ENCODE assay signal across 15 cellular contexts in the genomic region with DNA sequence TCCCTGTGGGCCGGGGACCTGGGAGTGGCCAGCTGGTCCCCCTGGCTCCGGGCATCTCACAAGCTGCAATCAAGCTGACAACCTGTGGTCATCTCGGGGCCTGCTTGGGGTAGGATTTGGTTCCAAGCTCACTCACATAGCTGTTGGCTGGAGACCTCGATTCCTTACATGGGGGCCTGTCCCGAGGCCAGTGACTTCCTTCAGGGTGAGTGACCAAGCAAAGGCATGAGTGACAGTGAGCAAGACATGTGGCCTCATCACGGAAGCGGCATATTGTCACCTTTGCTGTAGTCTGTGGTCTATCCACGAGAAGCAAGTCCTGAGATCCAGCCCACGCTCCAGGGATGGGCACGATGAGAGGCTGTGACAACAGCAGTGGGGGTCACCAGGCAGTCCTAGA.
DNase-seq lines count a peak whose midpoint lies in the region; ATAC-seq and TF ChIP-seq lines count a peak whose summit lies in the region.
"Had no signal": no experiment of that assay in that cellular context is flagged by ENCODE, and none has a peak within 500 bp of the region (broad histone marks: within the 10 kb centered on the region; RNA-seq: fewer than 3 reads in every experiment).

No MANE protein-coding gene starts in this region.

- no peak overlapping the region for H3K4ac ChIP-seq in neuronal stem cell (ENCODE audit: low read length)

- no peaks in the 10 kb centered on the region for H3K36me3 ChIP-seq in breast epithelium
- H3K36me3 ChIP-seq in neuronal stem cell (replicated peaks in 1 of 2; ENCODE audit: control insufficient read depth in 2 of 2, insufficient read depth in 2 of 2, low read length in 2 of 2) = no peaks in the 10 kb centered on the region
- no peaks in the 10 kb centered on the region for H3K36me3 ChIP-seq in suprapubic skin

- H3K9me3 Mint-ChIP-seq in MCF 10A (ENCODE audit: unreplicated experiment) = peaks cover 41% of the 10 kb centered on the region

- no peak overlapping the region for H3K14ac ChIP-seq in neuronal stem cell (ENCODE audit: low read length)

- no peak overlapping the region for H3K4me3 ChIP-seq in breast epithelium
- no peak overlapping the region for H3K4me3 ChIP-seq in neuronal stem cell (ENCODE audit: low read length in 2 of 2)
- H3K4me3 ChIP-seq in suprapubic skin = no peak overlapping the region

- DNase-seq in breast epithelium (ENCODE audit: low spot score in 2 of 2) (no peak), MCF 10A (ENCODE audit: unreplicated experiment) (no peak), T-helper 17 cell (no peak), neuronal stem cell (ENCODE audit: low spot score) (no peak), suprapubic skin (ENCODE audit: low spot score in 2 of 2) (peak; percentile 53 to 75)
- no peak for DNase-seq in effector CD8-positive, alpha-beta T cell (lab: John Stamatoyannopoulos, UW)
- DNase-seq: HCEC 1CT, MV-4-11, NCI-H1417 treated with DMSO at 0.1 percent for 48 hours, NCI-H510A treated with DMSO at 0.1 percent for 48 hours, RPMI8226 had no signal

- no CpG with 5 or more reads among the region's 10 CpGs for WGBS in neuronal stem cell (ENCODE audit: extremely low coverage in 2 of 2, insufficient read length in 2 of 2, insufficient replicate concordance in 1 of 2), 2 donors
- WGBS in suprapubic skin = 96% methylated on average over 10 of the region's 10 CpGs

- TF ChIP-seq POLR2A in breast epithelium (IDR thresholded peaks at IDR 0.05) = no peak
- TF ChIP-seq POLR2A in suprapubic skin (IDR thresholded peaks at IDR 0.05) = no peak

- POLR2A ChIA-PET in MCF 10A (lab: Yijun Ruan, JAX) = interaction anchor here (0.8 kb wide), 1 partner anchor 128 kb away, joined by 3 read pairs; no protein-coding TSS in a partner anchor

- H2BK12ac ChIP-seq in neuronal stem cell (ENCODE audit: low read length) = no peak overlapping the region

- no TSS peak for BruUV-seq in MCF 10A (replicated peaks; lab: Mats Ljungman, UMichigan)

- no peak overlapping the region for H3K4me2 ChIP-seq in neuronal stem cell (ENCODE audit: insufficient read depth, low read length, poor library complexity, severe bottlenecking)

- H2BK120ac ChIP-seq in neuronal stem cell (ENCODE audit: low read depth, low read length) = no peak overlapping the region

- H3K9ac ChIP-seq in neuronal stem cell (ENCODE audit: low read depth, low read length, poor library complexity) = no peak overlapping the region

- intact Hi-C loops in breast epithelium (cut with DNase I; ENCODE audit: low total_unique reads) = no loop called here
- intact Hi-C loops in MCF 10A (cut with micrococcal nuclease) = no loop called here

- no peak for TF ChIP-seq CTCF in breast epithelium (IDR thresholded peaks at IDR 0.05)
- no peak for TF ChIP-seq CTCF in MCF 10A (IDR thresholded peaks at IDR 0.05; ENCODE audit: unreplicated experiment)
- TF ChIP-seq CTCF in suprapubic skin (IDR thresholded peaks at IDR 0.05) = no peak

- H3K27ac Mint-ChIP-seq in MCF 10A (ENCODE audit: low read depth, unreplicated experiment) (no peak overlapping the region), T-helper 17 cell (peak overlapping the region; percentile 79)

- H3K4me1 Mint-ChIP-seq in MCF 10A (ENCODE audit: insufficient read depth, unreplicated experiment) (no peaks in the 10 kb centered on the region), T-helper 17 cell (peaks cover 27% of the 10 kb centered on the region)

- H3K23ac ChIP-seq in neuronal stem cell (ENCODE audit: low read depth, low read length, poor library complexity) = no peak overlapping the region

- H2AFZ ChIP-seq in neuronal stem cell (ENCODE audit: low read length) = no peak overlapping the region

- no peak for ATAC-seq in T-helper 17 cell
- no peak for ATAC-seq in HG02981 (IDR thresholded peaks at IDR 0.05; ENCODE audit: unreplicated experiment)
- ATAC-seq in GM19324 (IDR thresholded peaks at IDR 0.05; ENCODE audit: low FRiP score, unreplicated experiment) = no peak

- H3K27me3 ChIP-seq in breast epithelium (no peaks in the 10 kb centered on the region), neuronal stem cell (ENCODE audit: control insufficient read depth in 3 of 3, insufficient read depth in 3 of 3, low read depth in 1 of 3, low read length in 3 of 3) (peaks cover 0 to 2% (median 0%) of the 10 kb centered on the region in 3 experiments), suprapubic skin (no peaks in the 10 kb centered on the region)

- TF ChIP-seq EP300 in suprapubic skin (IDR thresholded peaks at IDR 0.05) = no peak

- H3K27ac ChIP-seq in breast epithelium (peak overlapping the region; percentile 6 to 63), neuronal stem cell (replicated peaks; ENCODE audit: low read length) (no peak overlapping the region), suprapubic skin (no peak overlapping the region)
- H3K27ac ChIP-seq: C4-2B had no signal

- no peaks in the 10 kb centered on the region for H3K27me3 Mint-ChIP-seq in MCF 10A (ENCODE audit: insufficient read depth, unreplicated experiment)
- H3K27me3 Mint-ChIP-seq in T-helper 17 cell = no peaks in the 10 kb centered on the region

- H3K9me3 ChIP-seq in breast epithelium (no peaks in the 10 kb centered on the region), T-helper 17 cell (ENCODE audit: control insufficient read depth, low read length, poor library complexity, severe bottlenecking) (no peaks in the 10 kb centered on the region), neuronal stem cell (replicated peaks in 1 of 2; ENCODE audit: control insufficient read depth in 2 of 2, insufficient read depth in 1 of 2, low read depth in 1 of 2, low read length in 2 of 2) (peaks cover 0 to 4% of the 10 kb centered on the region in 2 donors), suprapubic skin (no peaks in the 10 kb centered on the region)
- H3K9me3 ChIP-seq: Caco-2 had no signal

- peak overlapping the region; percentile 63 for H3K18ac ChIP-seq in neuronal stem cell (ENCODE audit: low read length)

- H3K4me1 ChIP-seq in breast epithelium (no peaks in the 10 kb centered on the region), neuronal stem cell (ENCODE audit: control insufficient read depth in 2 of 2, insufficient read depth in 1 of 2, low read depth in 1 of 2, low read length in 2 of 2) (peaks cover 0 to 6% of the 10 kb centered on the region in 2 donors), suprapubic skin (peaks cover 1% of the 10 kb centered on the region)
- H3K4me1 ChIP-seq: Caco-2 had no signal

- no peak overlapping the region for H4K91ac ChIP-seq in neuronal stem cell (ENCODE audit: low read depth, low read length, poor library complexity)

- H3K36me3 Mint-ChIP-seq in MCF 10A (ENCODE audit: insufficient read depth, unreplicated experiment) (no peaks in the 10 kb centered on the region), T-helper 17 cell (ENCODE audit: low read depth) (no peaks in the 10 kb centered on the region)

- peak overlapping the region; percentile 12 for H2AK5ac ChIP-seq in neuronal stem cell (ENCODE audit: low read depth, low read length)

- no peak overlapping the region for H4K8ac ChIP-seq in neuronal stem cell (ENCODE audit: low read depth, low read length)

- no peak overlapping the region for H3K4me3 Mint-ChIP-seq in MCF 10A (ENCODE audit: unreplicated experiment)
- H3K4me3 Mint-ChIP-seq in T-helper 17 cell = no peak overlapping the region

- CTCF ChIA-PET in MCF 10A (lab: Yijun Ruan, JAX) = interaction anchor here (0.7 to 0.9 kb wide), 2 partner anchors 12 to 1680 kb away, joined by 3 read pairs; no protein-coding TSS in a partner anchor

- no peaks in the 10 kb centered on the region for H3K79me1 ChIP-seq in neuronal stem cell (ENCODE audit: low read depth, low read length)

- H2BK5ac ChIP-seq in neuronal stem cell (ENCODE audit: low read length) = no peak overlapping the region

- peak overlapping the region; percentile 28 for H2BK15ac ChIP-seq in neuronal stem cell (ENCODE audit: low read length)

Comparison
In these comparisons a context has a peak if more than half of its experiments do, and no peak if none do; other contexts are left out.
1. DNase-seq: peak in suprapubic skin (2 of 2); none in breast epithelium (0 of 2), MCF 10A (single experiment), T-helper 17 cell (0 of 3), neuronal stem cell (single experiment) and effector CD8-positive, alpha-beta T cell (single experiment).
2. H3K27ac ChIP-seq: peak in breast epithelium (2 of 2); none in neuronal stem cell (single experiment) and suprapubic skin (single experiment).